ENCODE assay signal across 8 cellular contexts in genomic region chr6:146598785-146599405, GRCh38. TPM values are rescaled to one million over a fixed set of nuclear protein-coding genes. Genes with fewer than 3 reads are reported as not detected.
DNase-seq lines count a peak whose midpoint lies in the region; ATAC-seq and TF ChIP-seq lines count a peak whose summit lies in the region.

TSS of gene ADGB (plus strand) at chr6:146598972. CDS start at chr6:146599041, 69 bp downstream.

- H3K9me2 ChIP-seq in hepatocyte (replicated peaks; ENCODE audit: insufficient read depth) = no peaks in the 10 kb centered on the region

- no peaks in the 10 kb centered on the region for H3K4me1 ChIP-seq in hepatocyte (ENCODE audit: insufficient read depth)

- no peak within 1 kb of the TSS for H3K4me3 ChIP-seq in hepatocyte

- peak within 1 kb of the TSS; percentile 13 for H3K27ac ChIP-seq in hepatocyte

- TF ChIP-seq CTCF in hepatocyte (IDR thresholded peaks at IDR 0.05; ENCODE audit: poor library complexity) = no peak

- H3K27me3 ChIP-seq in hepatocyte = no peaks in the 10 kb centered on the region

- no peaks in the 10 kb centered on the region for H3K9me3 ChIP-seq in hepatocyte (ENCODE audit: low read depth)

- DNase-seq in NCI-H146 treated with DMSO at 0.1 percent for 48 hours (lab: John Stamatoyannopoulos, UW; ENCODE audit: unreplicated experiment) (peak; percentile 24), astrocyte of the hippocampus (ENCODE audit: low read depth, low spot score) (peak; percentile 86), hepatocyte (ENCODE audit: low spot score) (peak; percentile 84), posterior vena cava (ENCODE audit: low spot score) (peak; percentile 86), OCI-M2 (lab: John Stamatoyannopoulos, UW; ENCODE audit: unreplicated experiment) (no peak)
- DNase-seq in activated CD4-positive, alpha-beta T cell treated with anti-CD3 and anti-CD28 coated beads, Interleukin-2, amount 50 U/mL, for 4 hours = no peak

- ATAC-seq in GM19351 (IDR thresholded peaks at IDR 0.05; ENCODE audit: unreplicated experiment) (peak; percentile 72), HG02840 (IDR thresholded peaks at IDR 0.05; ENCODE audit: low FRiP score, unreplicated experiment) (no peak)

- intact Hi-C loops in posterior vena cava (cut with DNase I) = no loop called here

- no peaks in the 10 kb centered on the region for H3K36me3 ChIP-seq in hepatocyte (replicated peaks; ENCODE audit: insufficient read depth, low read depth)

- H3K79me2 ChIP-seq in hepatocyte = no peaks in the 10 kb centered on the region

- H3K4me2 ChIP-seq in hepatocyte = peak within 1 kb of the TSS; percentile 76

- no peaks in the 10 kb centered on the region for H4K20me1 ChIP-seq in hepatocyte (ENCODE audit: insufficient read depth, poor library complexity, severe bottlenecking)

- peak within 1 kb of the TSS; percentile 47 for H2AFZ ChIP-seq in hepatocyte

- 4% methylated on average over 31 of the region's 32 CpGs for WGBS in hepatocyte (ENCODE audit: low lambda C conversion rate, missing lambda C conversion rate)

RNA-seq across cellular contexts. Expression of gene ADGB, which starts in this region (rescaled TPM):
- total RNA-seq in hepatocyte (0.33 TPM in 1 of 2 replicates, not detected in the other), posterior vena cava (not detected)
- polyA plus RNA-seq in hepatocyte = not detected in 2 replicates

Comparison
In these comparisons a context has a peak if more than half of its experiments do, and no peak if none do; other contexts are left out.
1. Peak in DNase-seq, H3K27ac ChIP-seq and H3K4me2 ChIP-seq in hepatocyte; RNA of the gene not detected or under 1 TPM.
2. Peak in DNase-seq in posterior vena cava; RNA of the gene not detected or under 1 TPM.
3. DNase-seq: peak in NCI-H146 treated with DMSO at 0.1 percent for 48 hours (single experiment) and astrocyte of the hippocampus (single experiment); none in OCI-M2 (single experiment) and activated CD4-positive, alpha-beta T cell treated with anti-CD3 and anti-CD28 coated beads, Interleukin-2, amount 50 U/mL, for 4 hours (0 of 2).